19 cellular contexts compared by ENCODE assay signal in genomic region chr1:114061431-114061830, GRCh38.
"Had no signal": no experiment of that assay in that cellular context is flagged by ENCODE, and none has a peak within 500 bp of the region (broad histone marks: within the 10 kb centered on the region; RNA-seq: fewer than 3 reads in every experiment).

No MANE protein-coding gene starts in this region.

- H3K36me3 ChIP-seq: esophagus muscularis mucosa, left ventricle myocardium inferior, prostate gland, right atrium auricular region, suprapubic skin, transverse colon, vagina had no signal

- H3K27me3 ChIP-seq: esophagus muscularis mucosa, right atrium auricular region, suprapubic skin, transverse colon, vagina had no signal

- H3K27me3 Mint-ChIP-seq: activated B cell treated with CpG ODN at 0.5 μM for 24 hours had no signal

- DNase-seq: activated B cell treated with CpG ODN at 0.5 μM for 24 hours; activated CD4-positive, alpha-beta memory T cell treated with anti-CD3 and anti-CD28 coated beads, Interleukin-2, amount 10 ng/mL, durations not matched to agents 7 days and 5 days; activated CD4-positive, alpha-beta T cell treated with anti-CD3 and anti-CD28 coated beads for 48 hours; activated CD8-positive, alpha-beta memory T cell treated with anti-CD3 and anti-CD28 coated beads, Interleukin-2, amount 10 ng/mL, durations not matched to agents 7 days and 5 days; activated naive CD4-positive, alpha-beta T cell treated with Interleukin-2 at 50 U/mL for 16 hours; activated naive CD8-positive, alpha-beta T cell treated with anti-CD3 and anti-CD28 coated beads, Interleukin-2, amount 10 ng/mL, durations not matched to agents 7 days and 5 days; cortex of kidney; left ventricle myocardium inferior; occipital lobe; stimulated activated CD4-positive, alpha-beta T cell treated with anti-CD3 and anti-CD28 coated beads, Interleukin-2, amount 100 ng/mL, for 24 hours; T-cell; transverse colon had no signal

- H3K4me1 ChIP-seq: esophagus muscularis mucosa, left ventricle myocardium inferior, prostate gland, right atrium auricular region, suprapubic skin, transverse colon, vagina had no signal

- H3K4me1 Mint-ChIP-seq: activated B cell treated with CpG ODN at 0.5 μM for 24 hours; activated CD4-positive, alpha-beta memory T cell treated with anti-CD3 and anti-CD28 coated beads, Interleukin-2, amount 10 ng/mL, durations not matched to agents 7 days and 5 days; activated CD8-positive, alpha-beta memory T cell treated with anti-CD3 and anti-CD28 coated beads, Interleukin-2, amount 10 ng/mL, durations not matched to agents 7 days and 5 days; activated naive CD8-positive, alpha-beta T cell treated with anti-CD3 and anti-CD28 coated beads, Interleukin-2, amount 10 ng/mL, durations not matched to agents 7 days and 5 days; brain; T-cell had no signal

- ATAC-seq: activated CD8-positive, alpha-beta memory T cell treated with anti-CD3 and anti-CD28 coated beads, Interleukin-2, amount 10 ng/mL, durations not matched to agents 7 days and 5 days; T-cell had no signal

- H3K4me3 ChIP-seq: esophagus muscularis mucosa, left ventricle myocardium inferior, prostate gland, right atrium auricular region, suprapubic skin, transverse colon, vagina had no signal

- H3K27ac Mint-ChIP-seq: activated B cell treated with CpG ODN at 0.5 μM for 24 hours; activated CD4-positive, alpha-beta memory T cell treated with anti-CD3 and anti-CD28 coated beads, Interleukin-2, amount 10 ng/mL, durations not matched to agents 7 days and 5 days; activated CD8-positive, alpha-beta memory T cell treated with anti-CD3 and anti-CD28 coated beads, Interleukin-2, amount 10 ng/mL, durations not matched to agents 7 days and 5 days; activated naive CD8-positive, alpha-beta T cell treated with anti-CD3 and anti-CD28 coated beads, Interleukin-2, amount 10 ng/mL, durations not matched to agents 7 days and 5 days; brain; stimulated activated naive CD8-positive, alpha-beta T cell treated with anti-CD3 and anti-CD28 coated beads, Interleukin-15, Interleukin-2, amounts not matched to agents 100 ng/mL and 50 ng/mL, for 24 hours; T-cell had no signal

- H3K4me3 Mint-ChIP-seq: activated B cell treated with CpG ODN at 0.5 μM for 24 hours; activated CD4-positive, alpha-beta memory T cell treated with anti-CD3 and anti-CD28 coated beads, Interleukin-2, amount 10 ng/mL, durations not matched to agents 7 days and 5 days; activated CD8-positive, alpha-beta memory T cell treated with anti-CD3 and anti-CD28 coated beads, Interleukin-2, amount 10 ng/mL, durations not matched to agents 7 days and 5 days; activated naive CD8-positive, alpha-beta T cell treated with anti-CD3 and anti-CD28 coated beads, Interleukin-2, amount 10 ng/mL, durations not matched to agents 7 days and 5 days; brain; stimulated activated naive CD8-positive, alpha-beta T cell treated with anti-CD3 and anti-CD28 coated beads, Interleukin-15, Interleukin-2, amounts not matched to agents 100 ng/mL and 50 ng/mL, for 24 hours; T-cell had no signal

- H3K9me3 ChIP-seq: prostate gland, transverse colon, vagina had no signal

- H3K27ac ChIP-seq: esophagus muscularis mucosa, left ventricle myocardium inferior, prostate gland, right atrium auricular region, suprapubic skin, transverse colon, vagina had no signal
